ENCODE assay signal across 8 cellular contexts in the genomic region with DNA sequence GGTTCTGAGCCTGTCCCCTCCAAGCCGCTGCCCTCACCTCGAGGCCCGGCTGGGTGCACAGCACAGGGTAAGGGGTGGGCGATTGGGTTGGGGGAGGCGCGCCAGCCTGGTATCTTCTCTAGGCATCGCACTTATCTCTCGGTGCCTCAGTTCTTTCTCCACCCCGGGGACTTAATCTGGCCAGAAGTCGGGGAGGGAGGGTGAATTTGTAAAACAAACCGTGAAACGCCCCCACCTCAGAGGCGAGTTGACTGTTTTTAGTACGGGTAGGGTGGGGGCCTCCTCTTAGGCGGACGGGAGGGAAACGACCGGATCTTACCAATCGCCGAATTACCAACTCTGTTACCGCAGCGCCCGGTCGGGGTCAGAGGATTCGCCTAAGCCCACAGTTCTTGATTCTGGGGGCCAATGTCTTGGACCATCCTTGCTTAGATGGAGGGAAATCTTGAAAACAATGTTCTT. TPM values are rescaled to one million over a fixed set of nuclear protein-coding genes. Genes with fewer than 3 reads are reported as not detected.
DNase-seq lines count a peak whose midpoint lies in the region; ATAC-seq lines count a peak whose summit lies in the region.

No MANE protein-coding gene starts in this region.

- in situ Hi-C loops in G401 (cut with HindIII; ENCODE audit: low sequenced_read_pairs) = no loop called here

- H3K9me3 ChIP-seq in mucosa of stomach (ENCODE audit: control insufficient read depth, low read length) = no peaks in the 10 kb centered on the region

- H3K4me1 Mint-ChIP-seq in stimulated activated naive CD8-positive, alpha-beta T cell treated with anti-CD3 and anti-CD28 coated beads, Interleukin-15, Interleukin-2, amounts not matched to agents 100 ng/mL and 50 ng/mL, for 24 hours (ENCODE audit: low read depth) = peaks cover 25% of the 10 kb centered on the region
- H3K4me1 Mint-ChIP-seq in central memory CD8-positive, alpha-beta T cell = peaks cover 16% of the 10 kb centered on the region

- H3K27ac Mint-ChIP-seq in stimulated activated naive CD8-positive, alpha-beta T cell treated with anti-CD3 and anti-CD28 coated beads, Interleukin-15, Interleukin-2, amounts not matched to agents 100 ng/mL and 50 ng/mL, for 24 hours = no peak overlapping the region
- H3K27ac Mint-ChIP-seq in central memory CD8-positive, alpha-beta T cell (ENCODE audit: low read depth) = no peak overlapping the region

- DNase-seq in stimulated activated naive CD8-positive, alpha-beta T cell treated with anti-CD3 and anti-CD28 coated beads, Interleukin-15, Interleukin-2, amounts not matched to agents 100 U/mL and 50 U/mL, for 24 hours = no peak
- DNase-seq in central memory CD8-positive, alpha-beta T cell (ENCODE audit: low spot score in 2 of 2) = no peak
- DNase-seq in DMS153 treated with DMSO at 0.1 percent for 48 hours (lab: John Stamatoyannopoulos, UW; ENCODE audit: unreplicated experiment) = no peak
- DNase-seq in NCI-H2107 treated with DMSO at 0.1 percent for 48 hours (lab: John Stamatoyannopoulos, UW; ENCODE audit: unreplicated experiment) = no peak
- DNase-seq in G401 (ENCODE audit: low spot score) = no peak

- peaks cover 4% of the 10 kb centered on the region for H3K36me3 Mint-ChIP-seq in stimulated activated naive CD8-positive, alpha-beta T cell treated with anti-CD3 and anti-CD28 coated beads, Interleukin-15, Interleukin-2, amounts not matched to agents 100 ng/mL and 50 ng/mL, for 24 hours (ENCODE audit: low read depth)
- H3K36me3 Mint-ChIP-seq in central memory CD8-positive, alpha-beta T cell (ENCODE audit: insufficient read depth) = peaks cover 6% of the 10 kb centered on the region

- H3K36me3 ChIP-seq in mucosa of stomach (ENCODE audit: control insufficient read depth, insufficient read depth, low read length) = no peaks in the 10 kb centered on the region

- H3K4me3 ChIP-seq in mucosa of stomach (ENCODE audit: low read length) = peak overlapping the region; percentile 25

- peak overlapping the region; percentile 11 for H3K4me3 Mint-ChIP-seq in stimulated activated naive CD8-positive, alpha-beta T cell treated with anti-CD3 and anti-CD28 coated beads, Interleukin-15, Interleukin-2, amounts not matched to agents 100 ng/mL and 50 ng/mL, for 24 hours
- peak overlapping the region; percentile 38 for H3K4me3 Mint-ChIP-seq in central memory CD8-positive, alpha-beta T cell

- peaks cover 94% of the 10 kb centered on the region for H3K27me3 Mint-ChIP-seq in stimulated activated naive CD8-positive, alpha-beta T cell treated with anti-CD3 and anti-CD28 coated beads, Interleukin-15, Interleukin-2, amounts not matched to agents 100 ng/mL and 50 ng/mL, for 24 hours
- H3K27me3 Mint-ChIP-seq in central memory CD8-positive, alpha-beta T cell = peaks cover 98% of the 10 kb centered on the region

- H3K9ac ChIP-seq in mucosa of stomach (ENCODE audit: low read length) = no peak overlapping the region

- H3K9me3 Mint-ChIP-seq in stimulated activated naive CD8-positive, alpha-beta T cell treated with anti-CD3 and anti-CD28 coated beads, Interleukin-15, Interleukin-2, amounts not matched to agents 100 ng/mL and 50 ng/mL, for 24 hours = no peaks in the 10 kb centered on the region
- H3K9me3 Mint-ChIP-seq in central memory CD8-positive, alpha-beta T cell = no peaks in the 10 kb centered on the region

- H3K4me1 ChIP-seq in mucosa of stomach (ENCODE audit: control insufficient read depth, insufficient read depth, low read length) = peaks cover 41% of the 10 kb centered on the region

- H3K27me3 ChIP-seq in mucosa of stomach (ENCODE audit: control insufficient read depth, insufficient read depth, low read length) = peaks cover 76% of the 10 kb centered on the region

- no peak for ATAC-seq in stimulated activated naive CD8-positive, alpha-beta T cell treated with anti-CD3 and anti-CD28 coated beads, Interleukin-15, Interleukin-2, amounts not matched to agents 100 U/mL and 50 U/mL, for 24 hours
- ATAC-seq in central memory CD8-positive, alpha-beta T cell (replicated peaks; ENCODE audit: extremely low read depth, poor library complexity, severe bottlenecking) = no peak
- ATAC-seq in HG02571 (IDR thresholded peaks at IDR 0.05; ENCODE audit: unreplicated experiment) = no peak

RNA-seq across cellular contexts. Expression of a gene that starts 1.4 kb away (rescaled TPM):
- not detected in 2 replicates for total RNA-seq in G401 (2014; rRNA removed; shearing (Covaris generic))
